8 cellular contexts compared by ENCODE assay signal in the genomic region with DNA sequence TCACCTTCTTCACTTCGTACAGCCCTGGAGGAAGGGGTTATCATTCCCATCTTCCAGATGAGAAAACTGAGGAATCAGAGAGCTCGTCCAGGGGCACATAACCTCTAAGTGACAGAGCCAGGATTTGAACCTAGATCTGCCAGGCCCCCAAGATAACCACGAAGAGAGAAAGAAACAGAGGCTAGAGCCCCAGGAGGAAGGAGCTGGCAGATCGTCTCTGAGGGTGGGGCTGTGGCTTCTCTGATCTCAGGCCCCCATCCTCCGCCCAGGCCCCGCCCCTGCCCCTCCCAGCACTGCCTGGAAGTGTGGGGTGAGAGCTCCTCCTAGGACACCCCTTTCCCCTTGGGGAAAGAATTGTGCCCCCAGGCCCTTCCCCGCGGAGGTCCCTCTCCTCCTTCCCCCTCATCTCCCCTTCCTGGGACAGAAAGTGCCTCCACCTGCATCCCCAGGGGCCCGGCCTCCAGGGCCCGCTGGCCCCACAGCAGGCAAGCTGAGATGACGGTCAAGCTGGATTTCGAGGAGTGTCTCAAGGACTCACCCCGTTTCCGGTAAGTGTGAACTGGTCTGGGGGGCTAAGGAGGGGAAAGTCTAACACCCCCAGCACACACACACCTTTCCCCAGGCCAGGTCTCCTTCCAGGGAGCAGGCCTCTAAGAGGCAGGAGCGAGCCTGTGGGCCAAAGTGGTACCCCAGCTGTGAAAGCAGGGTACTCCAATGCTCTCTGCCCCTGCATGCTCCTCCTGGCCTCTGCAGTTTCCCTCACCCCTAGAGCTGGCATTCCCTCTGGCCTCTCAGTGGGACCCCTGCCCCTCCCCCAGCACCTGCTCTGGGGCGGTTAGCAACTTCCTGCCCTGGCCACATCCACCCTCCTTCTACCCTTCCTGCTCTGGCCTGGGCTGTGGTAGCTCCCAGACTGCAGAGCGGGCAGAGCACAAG. TPM values are rescaled to one million over a fixed set of nuclear protein-coding genes. Genes with fewer than 3 reads are reported as not detected.
A peak's percentile ranks its signal among the peaks of the same experiment; 100 is the strongest.
DNase-seq lines count a peak whose midpoint lies in the region; ATAC-seq and TF ChIP-seq lines count a peak whose summit lies in the region.

Gene ACAP1, plus strand, starts transcription at position 290 of the 936 bp plus-strand sequence. Its CDS starts 206 bp downstream, at position 496.

- H3K27ac ChIP-seq in colonic mucosa (peak within 1 kb of the TSS; percentile 24), skeletal muscle tissue (ENCODE audit: low read depth, low read length) (no peak within 1 kb of the TSS)

- H3K4me3 ChIP-seq in GM06990 (replicated peaks; ENCODE audit: low read depth, low read length) = peak within 1 kb of the TSS; percentile 95
- peak within 1 kb of the TSS; percentile 27 for H3K4me3 ChIP-seq in colonic mucosa
- H3K4me3 ChIP-seq in skeletal muscle tissue (ENCODE audit: low read length in 3 of 3) = peak within 1 kb of the TSS in 1 of 3 donors; percentile 20

- no peaks in the 10 kb centered on the region for H3K9me3 ChIP-seq in colonic mucosa
- no peaks in the 10 kb centered on the region for H3K9me3 ChIP-seq in skeletal muscle tissue (ENCODE audit: control insufficient read depth in 3 of 3, low read length in 3 of 3)

- peak; percentile 83 for DNase-seq in GM06990 (ENCODE audit: extremely low read depth, insufficient read length)
- DNase-seq in UCSD-AML1 (lab: John Stamatoyannopoulos, UW; ENCODE audit: unreplicated experiment) = peak; percentile 87
- DNase-seq in colonic mucosa = peak; percentile 65
- DNase-seq in NCI-H748 treated with DMSO at 0.1 percent for 48 hours (lab: John Stamatoyannopoulos, UW) = no peak
- no peak for DNase-seq in dermis blood vessel endothelial cell
- DNase-seq in NCI-H82 treated with DMSO at 0.1 percent for 48 hours (lab: John Stamatoyannopoulos, UW; ENCODE audit: unreplicated experiment) = no peak

- intact Hi-C loops in colonic mucosa (cut with DNase I) = no loop called here

- ATAC-seq in HG02943 (IDR thresholded peaks at IDR 0.05; ENCODE audit: low read depth, unreplicated experiment) = peak; percentile 60

- H3K9ac ChIP-seq in colonic mucosa (ENCODE audit: low read depth in 2 of 2, low read length in 2 of 2) (peak within 1 kb of the TSS; percentile 27 to 64), skeletal muscle tissue (ENCODE audit: low read depth in 1 of 3, low read length in 3 of 3) (peak within 1 kb of the TSS in 2 of 3 donors; percentile 1 to 23)

- H3K27me3 ChIP-seq in GM06990 (replicated peaks; ENCODE audit: control insufficient read depth, insufficient read depth, low read length) = no peaks in the 10 kb centered on the region
- H3K27me3 ChIP-seq in colonic mucosa = no peaks in the 10 kb centered on the region
- peaks cover 28 to 49% (median 43%) of the 10 kb centered on the region in 3 donors for H3K27me3 ChIP-seq in skeletal muscle tissue (ENCODE audit: control insufficient read depth in 3 of 3, insufficient read depth in 3 of 3, low read length in 3 of 3)

- H3K4me1 ChIP-seq in colonic mucosa = no peaks in the 10 kb centered on the region
- no peaks in the 10 kb centered on the region for H3K4me1 ChIP-seq in skeletal muscle tissue (ENCODE audit: control insufficient read depth in 3 of 3, insufficient read depth in 3 of 3, low read length in 3 of 3)

- H3K36me3 ChIP-seq in GM06990 (ENCODE audit: control insufficient read depth, insufficient read depth, low read length) (peaks cover 5% of the 10 kb centered on the region), colonic mucosa (no peaks in the 10 kb centered on the region), skeletal muscle tissue (ENCODE audit: control insufficient read depth in 3 of 3, insufficient read depth in 3 of 3, low read length in 3 of 3) (no peaks in the 10 kb centered on the region)

- no peak for TF ChIP-seq CTCF in GM06990 (IDR thresholded peaks at IDR 0.05; ENCODE audit: insufficient read depth, low read length, poor library complexity, severe bottlenecking)
- no peak for TF ChIP-seq CTCF in colonic mucosa (IDR thresholded peaks at IDR 0.05)

RNA-seq across cellular contexts. Expression of gene ACAP1, which starts in this region (rescaled TPM):
- 10 to 100 TPM in 1 of 2 donors, 1 to 10 TPM in 1; 7.4 to 12.1 TPM for total RNA-seq in colonic mucosa
- total RNA-seq in skeletal muscle tissue = 2.1 TPM
- not detected in 2 replicates for total RNA-seq in dermis blood vessel endothelial cell

Comparison
In these comparisons a context has a peak if more than half of its experiments do, and no peak if none do; other contexts are left out.
1. DNase-seq: peak in GM06990 (single experiment), UCSD-AML1 (single experiment) and colonic mucosa (single experiment); none in NCI-H748 treated with DMSO at 0.1 percent for 48 hours (single experiment), dermis blood vessel endothelial cell (single experiment) and NCI-H82 treated with DMSO at 0.1 percent for 48 hours (single experiment).